ENCODE assay signal across 19 cellular contexts in the genomic region with DNA sequence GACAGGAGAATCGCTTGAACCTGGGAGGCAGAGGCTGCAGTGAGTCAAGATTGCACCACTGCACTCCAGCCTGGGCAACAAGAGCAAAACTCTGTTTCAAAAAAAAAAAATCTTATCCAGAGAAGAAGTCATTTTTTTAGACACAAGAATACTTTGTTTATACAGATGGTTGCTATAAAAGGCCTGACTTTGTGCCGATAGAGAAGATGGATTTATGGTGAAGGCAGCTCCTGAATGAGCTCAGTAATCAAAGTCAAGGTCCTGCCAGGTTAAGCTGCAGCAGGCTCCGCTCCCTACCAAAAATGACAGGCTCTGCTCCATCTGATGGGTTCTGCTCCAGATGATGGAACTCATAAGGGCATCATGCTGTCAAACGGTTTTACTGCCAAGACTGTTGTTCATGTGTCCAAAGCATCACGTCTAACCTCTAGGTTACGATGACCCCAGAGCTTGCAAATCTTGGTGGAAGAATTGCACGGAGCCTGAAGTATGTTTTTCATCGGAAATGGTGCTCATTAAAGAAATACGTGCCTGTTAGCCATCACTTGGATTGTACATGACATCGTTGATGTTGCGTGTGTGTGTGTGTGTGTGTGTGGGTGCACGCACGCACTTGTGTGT. TPM values are rescaled to one million over a fixed set of nuclear protein-coding genes. Genes with fewer than 3 reads are reported as not detected.
DNase-seq lines count a peak whose midpoint lies in the region; ATAC-seq and TF ChIP-seq lines count a peak whose summit lies in the region.
"Had no signal": no experiment of that assay in that cellular context is flagged by ENCODE, and none has a peak within 500 bp of the region (broad histone marks: within the 10 kb centered on the region; RNA-seq: fewer than 3 reads in every experiment).

No MANE protein-coding gene starts in this region.

- intact Hi-C loops in ascending aorta (cut with DNase I) = loop anchor here (10.0 kb wide), 1 partner anchor 438 kb away; no protein-coding TSS in a partner anchor
- intact Hi-C loops in sciatic nerve (cut with DNase I) = no loop called here
- intact Hi-C loops in thyroid gland (cut with DNase I) = no loop called here

- H3K4me1 ChIP-seq in ascending aorta = peaks cover 17 to 80% of the 10 kb centered on the region in 2 donors
- peaks cover 4 to 5% of the 10 kb centered on the region in 2 donors for H3K4me1 ChIP-seq in thyroid gland

- no peaks in the 10 kb centered on the region for H3K27me3 ChIP-seq in ascending aorta
- no peaks in the 10 kb centered on the region for H3K27me3 ChIP-seq in thyroid gland
- no peaks in the 10 kb centered on the region for H3K27me3 ChIP-seq in MG63
- H3K27me3 ChIP-seq: left lung had no signal

- H3K27ac ChIP-seq in ascending aorta (peak overlapping the region; percentile 97 to 100), thyroid gland (no peak overlapping the region)
- H3K27ac ChIP-seq: C4-2B, epithelial cell of prostate, left lung had no signal

- H3K9me3 ChIP-seq in ascending aorta (no peaks in the 10 kb centered on the region), thyroid gland (no peaks in the 10 kb centered on the region), MG63 (peaks cover 7% of the 10 kb centered on the region)

- 64 to 73% methylated on average over 13 of the region's 13 CpGs for WGBS in thyroid gland, 2 donors

- no peak for TF ChIP-seq POLR2A in thyroid gland (IDR thresholded peaks at IDR 0.05)

- ATAC-seq in sciatic nerve (peak; percentile 29), GM18861 (IDR thresholded peaks at IDR 0.05; ENCODE audit: unreplicated experiment) (no peak)
- ATAC-seq: activated naive CD4-positive, alpha-beta T cell treated with anti-CD3 and anti-CD28 coated beads, Interleukin-2, amount 50 U/mL, for 72 hours; left lung had no signal

- TF ChIP-seq CTCF in ascending aorta (IDR thresholded peaks at IDR 0.05) (no peak), fibroblast of villous mesenchyme (IDR thresholded peaks at IDR 0.05; ENCODE audit: insufficient read depth, low read depth, low read length) (no peak), thyroid gland (IDR thresholded peaks at IDR 0.05) (no peak)

- DNase-seq in EL (peak; percentile 54), ascending aorta (ENCODE audit: low spot score in 2 of 2) (no peak), fibroblast of villous mesenchyme (ENCODE audit: low read depth) (peak; percentile 89), sciatic nerve (ENCODE audit: low spot score) (no peak), thyroid gland (no peak), H4 (ENCODE audit: low spot score) (no peak), MG63 (no peak)
- DNase-seq: activated CD4-positive, CD25-positive, alpha-beta regulatory T cell treated with anti-CD3 and anti-CD28 coated beads, Interleukin-2, amount 50 U/mL, for 72 hours; activated CD8-positive, alpha-beta memory T cell treated with anti-CD3 and anti-CD28 coated beads, Interleukin-2, amount 50 U/mL, for 48 hours; left lung; naive B cell; NCI-H1092; NCI-H2171; retina; stimulated activated CD4-positive, alpha-beta T cell treated with anti-CD3 and anti-CD28 coated beads, Interleukin-4, amount 100 ng/mL, for 24 hours had no signal

- no peaks in the 10 kb centered on the region for H3K36me3 ChIP-seq in ascending aorta
- no peaks in the 10 kb centered on the region for H3K36me3 ChIP-seq in thyroid gland
- H3K36me3 ChIP-seq in MG63 = no peaks in the 10 kb centered on the region
- H3K36me3 ChIP-seq: left lung had no signal

- H3K4me3 ChIP-seq in ascending aorta (no peak overlapping the region), fibroblast of villous mesenchyme (ENCODE audit: low read depth, low read length) (no peak overlapping the region), thyroid gland (replicated peaks in 1 of 3) (no peak overlapping the region), MG63 (no peak overlapping the region)
- H3K4me3 ChIP-seq: left lung had no signal

RNA-seq across cellular contexts. Expression of gene PTGIS, which starts 19.1 kb away (rescaled TPM):
- total RNA-seq in ascending aorta = 288 TPM
- 2.2 and 6.1 TPM in 2 replicates for total RNA-seq in fibroblast of villous mesenchyme
- 89.7 TPM for total RNA-seq in sciatic nerve
- total RNA-seq in thyroid gland = 10 to 100 TPM in 3 of 4 donors, 1 to 10 TPM in 1; 4.4 to 41.2 (median 16.2) TPM
- total RNA-seq in H4 (2014; rRNA removed; shearing (Covaris generic)) = not detected in 2 replicates
- 4.1 and 6.2 TPM in 2 replicates for total RNA-seq in MG63 (2014; rRNA removed; shearing (Covaris generic); ENCODE audit: low replicate concordance)

Comparison
In these comparisons a context has a peak if more than half of its experiments do, and no peak if none do; other contexts are left out.
1. DNase-seq: peak in EL (single experiment) and fibroblast of villous mesenchyme (single experiment); none in ascending aorta (0 of 2), sciatic nerve (single experiment), thyroid gland (0 of 2), H4 (single experiment) and MG63 (single experiment).
2. H3K27ac ChIP-seq: peak in ascending aorta (2 of 2); none in thyroid gland (0 of 3).